8 cellular contexts compared by ENCODE assay signal in the genomic region with DNA sequence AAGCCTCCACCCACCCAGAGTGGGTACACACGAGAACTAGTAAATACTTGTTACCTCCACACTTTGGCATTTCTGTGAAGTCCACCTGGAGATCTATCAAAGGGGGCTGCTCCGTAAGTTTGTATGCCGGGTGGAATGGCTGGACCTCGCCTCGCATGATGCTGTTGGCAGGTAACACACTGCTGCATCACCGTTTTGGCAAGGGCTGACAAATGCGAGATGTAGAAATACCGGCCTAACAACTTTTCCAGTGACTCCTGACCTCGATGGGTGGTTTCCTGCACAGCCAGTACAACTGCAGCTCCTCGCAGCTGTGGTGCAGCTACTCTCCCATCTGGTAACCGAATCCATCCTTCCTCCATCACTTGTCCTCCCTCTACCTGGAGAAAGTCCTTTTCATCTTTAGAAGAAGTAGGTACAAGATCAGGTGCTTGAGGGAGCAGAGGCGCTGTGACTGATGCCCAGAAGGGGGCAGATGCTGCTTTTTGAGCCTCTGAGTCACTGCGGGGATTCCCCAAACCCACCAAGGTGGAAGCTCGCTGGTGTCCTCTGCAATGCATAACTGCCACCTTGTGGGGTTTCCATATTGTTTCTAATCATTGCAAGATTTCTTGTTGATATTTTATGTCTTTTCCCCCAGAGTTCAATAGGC. TPM values are rescaled to one million over a fixed set of nuclear protein-coding genes. Genes with fewer than 3 reads are reported as not detected.
A peak's percentile ranks its signal among the peaks of the same experiment; 100 is the strongest.
DNase-seq lines count a peak whose midpoint lies in the region; TF ChIP-seq lines count a peak whose summit lies in the region.
"Not testable (repeated sequence)": the region's sequence is repeated elsewhere in the genome, so short reads cannot be mapped to it uniquely, and the experiment has no call there.

No MANE protein-coding gene starts in this region.

- H3K4me3 ChIP-seq in A673 (ENCODE audit: low read depth, low read length, poor library complexity, severe bottlenecking); epithelial cell of esophagus (ENCODE audit: low read length): not testable (repeated sequence)

- not testable (repeated sequence) for H3K36me3 Mint-ChIP-seq in activated CD4-positive, alpha-beta T cell treated with anti-CD3 and anti-CD28 coated beads, Interleukin-2, amount 10 ng/mL, durations not matched to agents 24 days and 14 days (ENCODE audit: low read depth); progenitor cell of endocrine pancreas (ENCODE audit: insufficient read depth)

- H3K27me3 ChIP-seq in A673 (replicated peaks; ENCODE audit: insufficient read depth, low read depth, low read length, poor library complexity) = not testable (repeated sequence)

- TF ChIP-seq CTCF in A673 (conservative IDR thresholded peaks at IDR 0.05; ENCODE audit: low read depth, low read length) (0 out of 2 replicates have a peak, but pooled peaks have one; percentile 30), GM13977 (IDR thresholded peaks at IDR 0.05; ENCODE audit: extremely low read depth, insufficient read depth, missing control alignments) (peak; percentile 39), progenitor cell of endocrine pancreas (IDR thresholded peaks at IDR 0.05; ENCODE audit: unreplicated experiment) (peak; percentile 43)
- TF ChIP-seq CTCF in epithelial cell of esophagus (IDR thresholded peaks at IDR 0.05; ENCODE audit: insufficient read depth, low read depth, low read length, missing control alignments) = not testable (repeated sequence)

- H3K27ac Mint-ChIP-seq in activated CD4-positive, alpha-beta T cell treated with anti-CD3 and anti-CD28 coated beads, Interleukin-2, amount 10 ng/mL, durations not matched to agents 24 days and 14 days; progenitor cell of endocrine pancreas: not testable (repeated sequence)

- H3K36me3 ChIP-seq in A673 (ENCODE audit: insufficient read depth, low read length, poor library complexity, severe bottlenecking) = not testable (repeated sequence)

- H3K9me3 Mint-ChIP-seq in activated CD4-positive, alpha-beta T cell treated with anti-CD3 and anti-CD28 coated beads, Interleukin-2, amount 10 ng/mL, durations not matched to agents 24 days and 14 days = not testable (repeated sequence)
- H3K9me3 Mint-ChIP-seq in progenitor cell of endocrine pancreas (ENCODE audit: low read depth) = peaks cover 12% of the 10 kb centered on the region

- not testable (repeated sequence) for BruUV-seq in A673 (replicated peaks; lab: Mats Ljungman, UMichigan)

- not testable (repeated sequence) for H3K9me3 ChIP-seq in A673 (ENCODE audit: low read depth, low read length, poor library complexity, severe bottlenecking)

- in situ Hi-C loops in GM13977 (cut with MboI; ENCODE audit: low pct_unique_long_range_greater_than_20kb, low sequenced_read_pairs, unreplicated experiment) = not testable (repeated sequence)

- not testable (repeated sequence) for H3K27ac ChIP-seq in A673 (ENCODE audit: low read depth, low read length, poor library complexity, severe bottlenecking)

- CTCF ChIA-PET in A673 (lab: Charles Lee) = not testable (repeated sequence)

- peak; percentile 19 for DNase-seq in A673 (ENCODE audit: low spot score)
- peak; percentile 25 for DNase-seq in GM13977 (ENCODE audit: low spot score)
- peak; percentile 53 for DNase-seq in NCI-H748 (lab: John Stamatoyannopoulos, UW; ENCODE audit: unreplicated experiment)
- DNase-seq in activated CD4-positive, alpha-beta T cell treated with anti-CD3 and anti-CD28 coated beads, Interleukin-2, amount 10 ng/mL, durations not matched to agents 24 days and 14 days = peak; percentile 67
- DNase-seq in activated T-helper 9 cell treated with anti-CD3 and anti-CD28 coated beads, Interleukin-2, amount 50 U/mL, for 16 hours (ENCODE audit: low read depth) = peak; percentile 20
- peak; percentile 58 for DNase-seq in epithelial cell of esophagus (ENCODE audit: low read depth)
- peak; percentile 25 for DNase-seq in progenitor cell of endocrine pancreas (ENCODE audit: low spot score, unreplicated experiment)
- peak; percentile 15 to 32 for DNase-seq in stimulated activated CD8-positive, alpha-beta memory T cell treated with anti-CD3 and anti-CD28 coated beads, Interleukin-15, amount 100 ng/mL, for 48 hours (ENCODE audit: low read depth in 2 of 2)

- POLR2A ChIA-PET in A673 (lab: Charles Lee; ENCODE audit: low non-redundant PET) = not testable (repeated sequence)

- intact Hi-C loops in A673 (cut with micrococcal nuclease; ENCODE audit: unreplicated experiment); activated CD4-positive, alpha-beta T cell treated with anti-CD3 and anti-CD28 coated beads, Interleukin-2, amount 10 ng/mL, durations not matched to agents 24 days and 14 days (cut with micrococcal nuclease): not testable (repeated sequence)

- not testable (repeated sequence) for H3K27me3 Mint-ChIP-seq in activated CD4-positive, alpha-beta T cell treated with anti-CD3 and anti-CD28 coated beads, Interleukin-2, amount 10 ng/mL, durations not matched to agents 24 days and 14 days; progenitor cell of endocrine pancreas

- not testable (repeated sequence) for H3K4me1 ChIP-seq in A673 (ENCODE audit: insufficient read depth, low read length, poor library complexity, severe bottlenecking)

- H3K4me1 Mint-ChIP-seq in activated CD4-positive, alpha-beta T cell treated with anti-CD3 and anti-CD28 coated beads, Interleukin-2, amount 10 ng/mL, durations not matched to agents 24 days and 14 days = not testable (repeated sequence)
- peaks cover 25% of the 10 kb centered on the region for H3K4me1 Mint-ChIP-seq in progenitor cell of endocrine pancreas (ENCODE audit: low read depth)

- H3K4me3 Mint-ChIP-seq in activated CD4-positive, alpha-beta T cell treated with anti-CD3 and anti-CD28 coated beads, Interleukin-2, amount 10 ng/mL, durations not matched to agents 24 days and 14 days; progenitor cell of endocrine pancreas (ENCODE audit: low read depth): not testable (repeated sequence)

RNA-seq across cellular contexts. Expression of gene PPP1R26, which starts 40.9 kb away (rescaled TPM):
- total RNA-seq in A673 (2021) (7.4 and 9.6 TPM in 2 replicates), progenitor cell of endocrine pancreas (48.3 and 50.2 TPM in 2 replicates)
- total RNA-seq in activated CD4-positive, alpha-beta T cell treated with anti-CD3 and anti-CD28 coated beads, Interleukin-2, amount 10 ng/mL, durations not matched to agents 24 days and 14 days = 0.69 and 0.82 TPM in 2 replicates
